Comparison of ENCODE assay signal across 8 cellular contexts in genomic region chr9:109886617-109887016, GRCh38.
DNase-seq lines count a peak whose midpoint lies in the region; ATAC-seq and TF ChIP-seq lines count a peak whose summit lies in the region.

No MANE protein-coding gene starts in this region.

- peak overlapping the region; percentile 71 for H3K9ac ChIP-seq in skeletal muscle satellite cell (ENCODE audit: low read depth, low read length)

- no peaks in the 10 kb centered on the region for H3K9me3 Mint-ChIP-seq in activated T-cell treated with anti-CD3 and anti-CD28 coated beads, Interleukin-2, amount 50 U/mL, for 24 hours
- no peaks in the 10 kb centered on the region for H3K9me3 Mint-ChIP-seq in activated CD4-positive, alpha-beta memory T cell treated with anti-CD3 and anti-CD28 coated beads for 36 hours

- POLR2A ChIA-PET in activated CD4-positive, alpha-beta memory T cell treated with anti-CD3 and anti-CD28 coated beads for 36 hours (lab: Charles Lee) = interaction anchor here (0.8 to 1.5 kb wide), 5 partner anchors 48 to 370 kb away, joined by 3 to 6 read pairs (median 3); partner anchors contain the start of gene TXN

- H3K9me3 ChIP-seq in skeletal muscle satellite cell (replicated peaks; ENCODE audit: low read length) (no peaks in the 10 kb centered on the region), uterus (no peaks in the 10 kb centered on the region)

- no peak for TF ChIP-seq CTCF in uterus (IDR thresholded peaks at IDR 0.05)

- peak overlapping the region in 1 of 2 donors; percentile 2 for H3K27ac ChIP-seq in uterus

- no peaks in the 10 kb centered on the region for H3K27me3 Mint-ChIP-seq in activated T-cell treated with anti-CD3 and anti-CD28 coated beads, Interleukin-2, amount 50 U/mL, for 24 hours
- peaks cover 1% of the 10 kb centered on the region for H3K27me3 Mint-ChIP-seq in activated CD4-positive, alpha-beta memory T cell treated with anti-CD3 and anti-CD28 coated beads for 36 hours

- no peaks in the 10 kb centered on the region for H3K36me3 Mint-ChIP-seq in activated T-cell treated with anti-CD3 and anti-CD28 coated beads, Interleukin-2, amount 50 U/mL, for 24 hours (ENCODE audit: low read depth)
- H3K36me3 Mint-ChIP-seq in activated CD4-positive, alpha-beta memory T cell treated with anti-CD3 and anti-CD28 coated beads for 36 hours = no peaks in the 10 kb centered on the region

- TF ChIP-seq POLR2A in uterus (IDR thresholded peaks at IDR 0.05) = no peak

- peak overlapping the region; percentile 93 for H3K27ac Mint-ChIP-seq in activated T-cell treated with anti-CD3 and anti-CD28 coated beads, Interleukin-2, amount 50 U/mL, for 24 hours
- peak overlapping the region; percentile 84 for H3K27ac Mint-ChIP-seq in activated CD4-positive, alpha-beta memory T cell treated with anti-CD3 and anti-CD28 coated beads for 36 hours

- DNase-seq in activated T-cell treated with anti-CD3 and anti-CD28 coated beads, Interleukin-2, amount 50 U/mL, for 24 hours = no peak
- DNase-seq in activated T-cell treated with anti-CD3 and anti-CD28 coated beads, Interleukin-2, amount 50 U/mL, for 1 hour = no peak
- DNase-seq in activated CD4-positive, alpha-beta memory T cell treated with anti-CD3 and anti-CD28 coated beads for 36 hours = no peak
- DNase-seq in mesenteric fat pad (ENCODE audit: low spot score) (no peak), DMS79 (lab: John Stamatoyannopoulos, UW) (no peak), uterus (no peak)

- peaks cover 53% of the 10 kb centered on the region for H3K4me1 Mint-ChIP-seq in activated T-cell treated with anti-CD3 and anti-CD28 coated beads, Interleukin-2, amount 50 U/mL, for 24 hours (ENCODE audit: low read depth)
- peaks cover 50% of the 10 kb centered on the region for H3K4me1 Mint-ChIP-seq in activated CD4-positive, alpha-beta memory T cell treated with anti-CD3 and anti-CD28 coated beads for 36 hours (ENCODE audit: low read depth)

- intact Hi-C loops in activated CD4-positive, alpha-beta memory T cell treated with anti-CD3 and anti-CD28 coated beads for 36 hours (cut with micrococcal nuclease) = loop anchor here (1.0 to 10.0 kb wide), 9 partner anchors 9 to 772 kb away; partner anchors contain the start of genes TMEM245 and TXN
- intact Hi-C loops in uterus (cut with DNase I; ENCODE audit: low total_unique reads) = no loop called here

- CTCF ChIA-PET in activated CD4-positive, alpha-beta memory T cell treated with anti-CD3 and anti-CD28 coated beads for 36 hours (lab: Charles Lee) = interaction anchor here (0.7 to 2.2 kb wide), 9 partner anchors 10 to 271 kb away, joined by 3 to 11 read pairs (median 3); no protein-coding TSS in a partner anchor

- H3K4me1 ChIP-seq in skeletal muscle satellite cell (ENCODE audit: control insufficient read depth, insufficient read depth, low read length) = peaks cover 19% of the 10 kb centered on the region
- no peaks in the 10 kb centered on the region for H3K4me1 ChIP-seq in uterus

- H3K4me3 ChIP-seq in skeletal muscle satellite cell (ENCODE audit: low read length) (peak overlapping the region; percentile 42), uterus (no peak overlapping the region)

- ATAC-seq in HG03060 (IDR thresholded peaks at IDR 0.05; ENCODE audit: low read depth, unreplicated experiment) = peak; percentile 59

- H3K36me3 ChIP-seq in skeletal muscle satellite cell (ENCODE audit: insufficient read depth, low read length) = peaks cover 2% of the 10 kb centered on the region
- H3K36me3 ChIP-seq in uterus = no peaks in the 10 kb centered on the region

- H3K27me3 ChIP-seq in skeletal muscle satellite cell (ENCODE audit: control insufficient read depth, insufficient read depth, low read length) (no peaks in the 10 kb centered on the region), uterus (no peaks in the 10 kb centered on the region)

- H3K4me2 ChIP-seq in skeletal muscle satellite cell (ENCODE audit: low read length) = peak overlapping the region; percentile 72

- H3K4me3 Mint-ChIP-seq in activated T-cell treated with anti-CD3 and anti-CD28 coated beads, Interleukin-2, amount 50 U/mL, for 24 hours = peak overlapping the region; percentile 40
- no peak overlapping the region for H3K4me3 Mint-ChIP-seq in activated CD4-positive, alpha-beta memory T cell treated with anti-CD3 and anti-CD28 coated beads for 36 hours
